15 cellular contexts compared by ENCODE assay signal in genomic region chr5:9239071-9239470, GRCh38.
A peak's percentile ranks its signal among the peaks of the same experiment; 100 is the strongest.
DNase-seq lines count a peak whose midpoint lies in the region; TF ChIP-seq lines count a peak whose summit lies in the region.
"Had no signal": no experiment of that assay in that cellular context is flagged by ENCODE, and none has a peak within 500 bp of the region (broad histone marks: within the 10 kb centered on the region; RNA-seq: fewer than 3 reads in every experiment).

No MANE protein-coding gene starts in this region.

- H3K9me3 Mint-ChIP-seq in chondrocyte (ENCODE audit: low read depth), result no peaks in the 10 kb centered on the region

- H3K36me3 Mint-ChIP-seq in chondrocyte (ENCODE audit: low read depth), result peaks cover 12% of the 10 kb centered on the region
- H3K36me3 Mint-ChIP-seq: natural killer cell had no signal

- H2AK5ac ChIP-seq in mesenchymal stem cell (ENCODE audit: low read length, severe bottlenecking), result no peak overlapping the region

- H3K27ac Mint-ChIP-seq in chondrocyte (ENCODE audit: unreplicated experiment), result peak overlapping the region; percentile 77
- H3K27ac Mint-ChIP-seq: natural killer cell had no signal

- no peak overlapping the region for H3K4me3 Mint-ChIP-seq in chondrocyte (ENCODE audit: unreplicated experiment)
- H3K4me3 Mint-ChIP-seq: natural killer cell had no signal

- H3K36me3 ChIP-seq in mesenchymal stem cell (ENCODE audit: control insufficient read depth in 1 of 2, insufficient read depth in 2 of 2, low read depth in 1 of 2, low read length in 2 of 2), result no peaks in the 10 kb centered on the region
- no peaks in the 10 kb centered on the region for H3K36me3 ChIP-seq in spleen
- H3K36me3 ChIP-seq in esophagus muscularis mucosa, result no peaks in the 10 kb centered on the region
- H3K36me3 ChIP-seq: ascending aorta, vagina had no signal

- intact Hi-C loops in spleen (cut with DNase I; ENCODE audit: low total_unique reads), result no loop called here
- intact Hi-C loops in esophagus muscularis mucosa (cut with DNase I), result no loop called here

- no peak overlapping the region for H4K8ac ChIP-seq in mesenchymal stem cell (ENCODE audit: low read length)

- H3K9ac ChIP-seq in mesenchymal stem cell (ENCODE audit: low read length), result no peak overlapping the region

- H2BK15ac ChIP-seq in mesenchymal stem cell (ENCODE audit: low read depth, poor library complexity, severe bottlenecking), result no peak overlapping the region

- H3K4ac ChIP-seq in mesenchymal stem cell (ENCODE audit: low read depth in 1 of 2, low read length in 2 of 2), result no peak overlapping the region

- H3K4me1 ChIP-seq in mesenchymal stem cell (ENCODE audit: control insufficient read depth, insufficient read depth, low read depth, low read length) (peaks cover 2% of the 10 kb centered on the region), spleen (no peaks in the 10 kb centered on the region), esophagus muscularis mucosa (no peaks in the 10 kb centered on the region)
- H3K4me1 ChIP-seq: ascending aorta, vagina had no signal

- peak overlapping the region; percentile 7 for H3K27ac ChIP-seq in mesenchymal stem cell (ENCODE audit: low read length, poor library complexity, severe bottlenecking)
- H3K27ac ChIP-seq in spleen, result no peak overlapping the region
- no peak overlapping the region for H3K27ac ChIP-seq in esophagus muscularis mucosa (replicated peaks in 1 of 4)
- H3K27ac ChIP-seq: ascending aorta, vagina had no signal

- H3K4me2 ChIP-seq in mesenchymal stem cell (ENCODE audit: low read length, poor library complexity, severe bottlenecking), result no peak overlapping the region

- peaks cover 5% of the 10 kb centered on the region for H3K79me1 ChIP-seq in mesenchymal stem cell (replicated peaks; ENCODE audit: low read length, poor library complexity, severe bottlenecking)

- H3K14ac ChIP-seq in mesenchymal stem cell (ENCODE audit: low read length in 2 of 2), result no peak overlapping the region

- no peak overlapping the region for H3K18ac ChIP-seq in mesenchymal stem cell (ENCODE audit: low read depth in 1 of 2, low read length in 2 of 2)

- H3K27me3 Mint-ChIP-seq in chondrocyte (ENCODE audit: low read depth), result no peaks in the 10 kb centered on the region

- TF ChIP-seq CTCF in AG10803 (conservative IDR thresholded peaks at IDR 0.05; ENCODE audit: low read length) (no peak), chondrocyte (IDR thresholded peaks at IDR 0.05) (no peak), spleen (IDR thresholded peaks at IDR 0.05 in 8 of 11, conservative IDR thresholded peaks at IDR 0.05 in 3 of 11) (no peak), esophagus muscularis mucosa (IDR thresholded peaks at IDR 0.05) (no peak)

- H2AFZ ChIP-seq in mesenchymal stem cell (ENCODE audit: low read depth, low read length), result no peak overlapping the region

- no peak overlapping the region for H2BK5ac ChIP-seq in mesenchymal stem cell (ENCODE audit: low read depth, low read length, poor library complexity, severe bottlenecking)

- no peak for TF ChIP-seq POLR2A in spleen (IDR thresholded peaks at IDR 0.05)
- TF ChIP-seq POLR2A in esophagus muscularis mucosa (IDR thresholded peaks at IDR 0.05; ENCODE audit: low read depth), result no peak

- DNase-seq in AG10803 (ENCODE audit: low read depth), result peak; percentile 73
- peak; percentile 52 for DNase-seq in NCI-H226
- no peak for DNase-seq in chondrocyte (ENCODE audit: low spot score)
- DNase-seq in mesenchymal stem cell, result peak; percentile 36
- no peak for DNase-seq in spleen
- DNase-seq in SKM-1 (lab: John Stamatoyannopoulos, UW; ENCODE audit: unreplicated experiment), result no peak
- DNase-seq in cortex of kidney (lab: John Stamatoyannopoulos, UW), result no peak
- DNase-seq in esophagus muscularis mucosa (ENCODE audit: extremely low spot score), result no peak
- DNase-seq: ACHN, activated gamma-delta T cell treated with Interleukin-2 at 50 U/mL for 16 hours, natural killer cell, NCI-H1436 treated with DMSO at 0.1 percent for 48 hours, T1000 had no signal

- H3K4me3 ChIP-seq in AG10803 (ENCODE audit: low read length) (no peak overlapping the region), mesenchymal stem cell (ENCODE audit: insufficient read depth in 1 of 2, low read depth in 1 of 2, low read length in 2 of 2) (no peak overlapping the region), spleen (no peak overlapping the region), esophagus muscularis mucosa (no peak overlapping the region)
- H3K4me3 ChIP-seq: ascending aorta, vagina had no signal

- no peak overlapping the region for H2BK120ac ChIP-seq in mesenchymal stem cell (ENCODE audit: low read depth, low read length)

- H3K27me3 ChIP-seq in mesenchymal stem cell (ENCODE audit: control insufficient read depth in 1 of 2, insufficient read depth in 1 of 2, low read length in 2 of 2) (no peaks in the 10 kb centered on the region), spleen (replicated peaks in 1 of 7) (no peaks in the 10 kb centered on the region), esophagus muscularis mucosa (no peaks in the 10 kb centered on the region)
- H3K27me3 ChIP-seq: ascending aorta, vagina had no signal

- no peak overlapping the region for H4K91ac ChIP-seq in mesenchymal stem cell (ENCODE audit: low read length)

- H3K4me1 Mint-ChIP-seq in chondrocyte (ENCODE audit: low read depth), result peaks cover 29% of the 10 kb centered on the region
- H3K4me1 Mint-ChIP-seq: natural killer cell had no signal

- TF ChIP-seq EP300 in esophagus muscularis mucosa (IDR thresholded peaks at IDR 0.05), result no peak

- no peak overlapping the region for H2BK12ac ChIP-seq in mesenchymal stem cell (ENCODE audit: low read length in 2 of 2)

- H3K23ac ChIP-seq in mesenchymal stem cell (ENCODE audit: low read length in 2 of 2), result no peak overlapping the region

- H3K9me3 ChIP-seq in mesenchymal stem cell (ENCODE audit: control insufficient read depth, low read length), result no peaks in the 10 kb centered on the region
- no peaks in the 10 kb centered on the region for H3K9me3 ChIP-seq in spleen
- no peaks in the 10 kb centered on the region for H3K9me3 ChIP-seq in esophagus muscularis mucosa
- H3K9me3 ChIP-seq: ascending aorta, vagina had no signal

Comparison
In these comparisons a context has a peak if more than half of its experiments do, and no peak if none do; other contexts are left out.
1. DNase-seq: peak in AG10803 (single experiment), NCI-H226 (single experiment) and mesenchymal stem cell (single experiment); none in chondrocyte (single experiment), spleen (single experiment), SKM-1 (single experiment), cortex of kidney (single experiment) and esophagus muscularis mucosa (single experiment).